ENCODE assay signal across 31 cellular contexts in the genomic region with DNA sequence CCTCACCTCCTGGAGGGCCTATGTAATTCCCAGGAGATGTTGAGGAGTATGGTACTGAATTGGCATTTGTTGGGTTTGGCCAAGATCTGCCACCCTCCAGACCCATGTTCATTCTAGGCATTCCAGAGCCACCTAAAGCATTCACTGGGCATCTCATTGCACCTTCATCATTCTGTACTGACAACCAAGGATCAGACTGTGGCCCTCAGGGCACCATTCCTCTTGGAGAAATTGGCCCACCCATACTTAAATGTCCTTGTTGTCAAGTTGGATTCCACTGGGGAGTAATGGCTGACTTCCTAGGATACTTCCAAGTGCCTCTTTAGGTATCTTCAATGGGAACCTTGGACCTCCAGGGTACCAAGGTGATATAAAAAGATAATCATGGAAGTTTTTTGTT.
"Had no signal": no experiment of that assay in that cellular context is flagged by ENCODE, and none has a peak within 500 bp of the region (broad histone marks: within the 10 kb centered on the region; RNA-seq: fewer than 3 reads in every experiment).

No MANE protein-coding gene starts in this region.

- H3K27me3 ChIP-seq: adrenal gland, body of pancreas, brain microvascular endothelial cell, breast epithelium had no signal

- H3K36me3 ChIP-seq: adrenal gland, brain microvascular endothelial cell, breast epithelium had no signal

- H3K9me3 ChIP-seq: adrenal gland, body of pancreas, breast epithelium had no signal

- ATAC-seq: activated CD8-positive, alpha-beta T cell treated with anti-CD3 and anti-CD28 coated beads for 36 hours; activated naive CD4-positive, alpha-beta T cell treated with anti-CD3 and anti-CD28 coated beads, Interleukin-2, amount 50 U/mL, for 72 hours; activated T-cell treated with anti-CD3 and anti-CD28 coated beads, Interleukin-2, amount 50 U/mL, for 4 hours; activated T-cell treated with anti-CD3 and anti-CD28 coated beads, Interleukin-2, amount 50 U/mL, for 72 hours; activated T-helper 17 cell treated with anti-CD3 and anti-CD28 coated beads, Interleukin-2, amount 50 U/mL, for 72 hours; body of pancreas had no signal

- DNase-seq: activated B cell treated with CpG ODN at 0.5 μM for 24 hours; activated CD4-positive, alpha-beta memory T cell treated with anti-CD3 and anti-CD28 coated beads for 36 hours; activated CD4-positive, alpha-beta T cell treated with anti-CD3 and anti-CD28 coated beads for 4 hours; activated CD4-positive, alpha-beta T cell treated with anti-CD3 and anti-CD28 coated beads, Interleukin-2, amount 10 ng/mL, durations not matched to agents 24 days and 14 days; activated CD4-positive, alpha-beta T cell treated with anti-CD3 and anti-CD28 coated beads, Interleukin-2, amount 50 U/mL, for 1 hour; activated CD4-positive, alpha-beta T cell treated with anti-CD3 and anti-CD28 coated beads, Interleukin-2, amount 50 U/mL, for 4 hours; activated CD4-positive, CD25-positive, alpha-beta regulatory T cell treated with anti-CD3 and anti-CD28 coated beads, Interleukin-2, amount 50 U/mL, for 72 hours; activated CD8-positive, alpha-beta memory T cell treated with anti-CD3 and anti-CD28 coated beads, Interleukin-2, amount 50 U/mL, for 4 hours; activated CD8-positive, alpha-beta T cell treated with anti-CD3 and anti-CD28 coated beads for 36 hours; activated effector memory CD4-positive, alpha-beta T cell treated with anti-CD3 and anti-CD28 coated beads, Interleukin-2, amount 50 U/mL, for 16 hours; activated gamma-delta T cell treated with Interleukin-2 at 50 U/mL for 16 hours; activated naive CD4-positive, alpha-beta T cell; activated naive CD4-positive, alpha-beta T cell treated with anti-CD3 and anti-CD28 coated beads for 36 hours; activated naive CD4-positive, alpha-beta T cell treated with anti-CD3 and anti-CD28 coated beads, Interleukin-2, amount 50 U/mL, for 16 hours; activated naive CD8-positive, alpha-beta T cell treated with anti-CD3 and anti-CD28 coated beads for 36 hours; activated T-cell treated with anti-CD3 and anti-CD28 coated beads for 4 hours; activated T-cell treated with anti-CD3 and anti-CD28 coated beads, Interleukin-2, amount 50 U/mL, for 1 hour; activated T-cell treated with anti-CD3 and anti-CD28 coated beads, Interleukin-2, amount 50 U/mL, for 4 hours; activated T-cell treated with anti-CD3 and anti-CD28 coated beads, Interleukin-2, amount 50 U/mL, for 72 hours; adrenal gland; amniotic stem cell; aorta; body of pancreas; brain microvascular endothelial cell; central memory CD4-positive, alpha-beta T cell; T-helper 1 cell; T-helper 9 cell had no signal

- H3K4me1 ChIP-seq: body of pancreas had no signal

- H3K4me3 ChIP-seq: adrenal gland, body of pancreas, breast epithelium had no signal

- H3K27ac ChIP-seq: adrenal gland, body of pancreas, brain microvascular endothelial cell, breast epithelium, VCaP had no signal
